Comparison of ENCODE assay signal across 20 cellular contexts in the genomic region with DNA sequence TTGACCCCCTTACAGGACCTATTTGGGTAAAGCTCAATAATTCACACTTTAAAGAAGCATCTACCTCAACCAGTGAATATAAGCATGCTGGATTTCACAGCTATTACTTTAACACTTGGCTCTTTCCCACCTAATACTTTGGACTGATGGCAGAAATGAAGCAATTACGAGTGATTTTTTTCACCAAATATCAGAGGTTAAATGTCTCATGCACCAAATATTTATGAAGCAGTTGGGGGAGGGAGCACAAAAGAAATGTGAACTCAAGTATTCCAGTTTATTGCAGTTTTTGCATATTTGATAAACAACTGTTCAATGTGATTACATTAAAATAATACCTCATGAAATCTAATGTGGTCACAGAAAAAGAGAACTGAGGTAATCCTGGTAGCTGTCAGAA.
A peak's percentile ranks its signal among the peaks of the same experiment; 100 is the strongest.
DNase-seq lines count a peak whose midpoint lies in the region; ATAC-seq, FAIRE-seq and TF ChIP-seq lines count a peak whose summit lies in the region.
"Had no signal": no experiment of that assay in that cellular context is flagged by ENCODE, and none has a peak within 500 bp of the region (broad histone marks: within the 10 kb centered on the region; RNA-seq: fewer than 3 reads in every experiment).

No MANE protein-coding gene starts in this region.

- ATAC-seq in GM21717 (IDR thresholded peaks at IDR 0.05; ENCODE audit: unreplicated experiment) (no peak), GM21619 (IDR thresholded peaks at IDR 0.05; ENCODE audit: unreplicated experiment) (no peak)

- no peak for FAIRE-seq in HTR-8/SVneo (lab: Jason Lieb, UNC)
- FAIRE-seq: GM12891 had no signal

- DNase-seq in EH (ENCODE audit: low read depth) (peak; percentile 0), HTR-8/SVneo (ENCODE audit: insufficient read length, low spot score) (peak; percentile 2), cardiac fibroblast (ENCODE audit: low read depth in 2 of 2) (peak; percentile 26 to 27), fibroblast of the aortic adventitia (ENCODE audit: low read depth) (peak; percentile 1), ureter (ENCODE audit: low spot score) (no peak), hippocampal formation (lab: John Stamatoyannopoulos, UW) (no peak)
- DNase-seq: BE2C; CD4-positive, CD25-positive, alpha-beta regulatory T cell; DMS79; KBM-7; NCI-H1105 treated with DMSO at 0.1 percent for 48 hours; NCI-H2081; NCI-H2171 treated with DMSO at 0.1 percent for 48 hours; NCI-H526 treated with DMSO at 0.1 percent for 48 hours; SHP77 treated with DMSO at 0.1 percent for 48 hours; SW 1271 had no signal

- TF ChIP-seq CTCF in cardiac fibroblast (IDR thresholded peaks at IDR 0.05; ENCODE audit: low read depth, low read length) (no peak), fibroblast of the aortic adventitia (IDR thresholded peaks at IDR 0.05; ENCODE audit: insufficient read depth, low read length) (no peak)

- H3K4me3 ChIP-seq in cardiac fibroblast (replicated peaks in 1 of 2; ENCODE audit: low read depth in 2 of 2, low read length in 2 of 2): no peak overlapping the region
- no peak overlapping the region for H3K4me3 ChIP-seq in fibroblast of the aortic adventitia (ENCODE audit: low read depth, low read length)
- H3K4me3 ChIP-seq: SK-N-MC had no signal

Comparison
In these comparisons a context has a peak if more than half of its experiments do, and no peak if none do; other contexts are left out.
1. DNase-seq: peak in EH (single experiment), HTR-8/SVneo (single experiment), cardiac fibroblast (2 of 2) and fibroblast of the aortic adventitia (single experiment); none in ureter (single experiment) and hippocampal formation (0 of 2).